1 cellular context compared by ENCODE assay signal in genomic region chr10:100209303-100209702, GRCh38.
TF ChIP-seq lines count a peak whose summit lies in the region.

No MANE protein-coding gene starts in this region.

TF ChIP-seq in IMR-90, 13 proteins besides CTCF, POLR2A, EP300 and RAD21:
- no peak for TF ChIP-seq RFX5 (IDR thresholded peaks at IDR 0.05; ENCODE audit: low read depth, low read length)
- TF ChIP-seq MXI1 (IDR thresholded peaks at IDR 0.05; ENCODE audit: borderline replicate concordance, low read depth, low read length), result no peak
- no peak for TF ChIP-seq MAFK (IDR thresholded peaks at IDR 0.05; ENCODE audit: low read depth, low read length)
- no peak for TF ChIP-seq MAZ (IDR thresholded peaks at IDR 0.05; ENCODE audit: borderline replicate concordance, low read depth, low read length)
- TF ChIP-seq USF2 (IDR thresholded peaks at IDR 0.05; ENCODE audit: low read depth, low read length), result no peak
- no peak for TF ChIP-seq BHLHE40 (IDR thresholded peaks at IDR 0.05; ENCODE audit: low read depth, low read length)
